ENCODE assay signal across 26 cellular contexts in genomic region chr4:126762651-126763247, GRCh38.
DNase-seq lines count a peak whose midpoint lies in the region; ATAC-seq and TF ChIP-seq lines count a peak whose summit lies in the region.
"Had no signal": no experiment of that assay in that cellular context is flagged by ENCODE, and none has a peak within 500 bp of the region (broad histone marks: within the 10 kb centered on the region; RNA-seq: fewer than 3 reads in every experiment).

No MANE protein-coding gene starts in this region.

- no peaks in the 10 kb centered on the region for H4K20me1 ChIP-seq in HCT116 (ENCODE audit: insufficient read depth)

- no peaks in the 10 kb centered on the region for H3K36me3 Mint-ChIP-seq in naive thymus-derived CD8-positive, alpha-beta T cell
- H3K36me3 Mint-ChIP-seq: CD8-positive, alpha-beta T cell had no signal

- H3K27me3 Mint-ChIP-seq in naive thymus-derived CD8-positive, alpha-beta T cell = no peaks in the 10 kb centered on the region
- H3K27me3 Mint-ChIP-seq: B cell had no signal

- H3K4me3 ChIP-seq in HCT116 (replicated peaks in 1 of 2; ENCODE audit: low read depth in 1 of 2, low read length in 2 of 2) = no peak overlapping the region
- H3K4me3 ChIP-seq in RWPE2 (ENCODE audit: severe bottlenecking) = no peak overlapping the region
- no peak overlapping the region for H3K4me3 ChIP-seq in fibroblast of mammary gland (ENCODE audit: control insufficient read depth, low read depth, low read length)
- H3K4me3 ChIP-seq: GM23338 had no signal

- CTCF ChIA-PET in HCT116 (lab: Charles Lee) = no interaction called here

- BruUV-seq in HCT116 (replicated peaks; lab: Mats Ljungman, UMichigan) = no TSS peak

- H3K27ac Mint-ChIP-seq in naive thymus-derived CD8-positive, alpha-beta T cell = no peak overlapping the region
- H3K27ac Mint-ChIP-seq: B cell; CD8-positive, alpha-beta T cell; GM23338; H9 had no signal

- DNase-seq in HCT116 (ENCODE audit: low read depth, low spot score) (no peak), RWPE2 (ENCODE audit: low spot score) (no peak), fibroblast of mammary gland (ENCODE audit: low read depth) (peak; percentile 15), superior temporal gyrus (ENCODE audit: extremely low spot score) (no peak), HT-29 (ENCODE audit: low spot score) (no peak)
- no peak for DNase-seq in stimulated activated naive CD8-positive, alpha-beta T cell treated with anti-CD3 and anti-CD28 coated beads, Interleukin-15, Interleukin-2, amounts not matched to agents 100 U/mL and 50 U/mL, for 24 hours
- no peak for DNase-seq in naive thymus-derived CD8-positive, alpha-beta T cell
- DNase-seq: Caco-2; CD8-positive, alpha-beta T cell; GDM1; H9; Kasumi-1; NCI-H1092 treated with DMSO at 0.1 percent for 48 hours; NCI-H1436 treated with DMSO at 0.1 percent for 48 hours; NCI-H187 treated with DMSO at 0.1 percent for 48 hours; NCI-H524; NCI-H748 treated with DMSO at 0.1 percent for 48 hours; NK-92 treated with Interleukin-12 subunit alpha and Interleukin-12 subunit beta, amount 100 ng/mL, for 24 hours; PC-3; Right ventricle myocardium superior; T-helper 1 cell had no signal

- H3K9me3 ChIP-seq in HCT116 (ENCODE audit: control insufficient read depth in 1 of 2, insufficient read depth in 1 of 2, low read depth in 1 of 2, low read length in 2 of 2) = no peaks in the 10 kb centered on the region
- H3K9me3 ChIP-seq in RWPE2 (ENCODE audit: severe bottlenecking) = no peaks in the 10 kb centered on the region
- H3K9me3 ChIP-seq: Caco-2 had no signal

- TF ChIP-seq CTCF in HCT116 (IDR thresholded peaks at IDR 0.05 in 2 of 3, conservative IDR thresholded peaks at IDR 0.05 in 1 of 3; ENCODE audit: borderline replicate concordance in 1 of 3, insufficient read depth in 1 of 3, low read depth in 2 of 3, low read length in 2 of 3) (no peak), RWPE2 (IDR thresholded peaks at IDR 0.05; ENCODE audit: poor library complexity, severe bottlenecking) (no peak), fibroblast of mammary gland (conservative IDR thresholded peaks at IDR 0.05; ENCODE audit: control insufficient read depth, insufficient read depth, low read depth, low read length) (no peak)

- intact Hi-C loops in HCT116 (cut with micrococcal nuclease) = no loop called here

- TF ChIP-seq RAD21 in HCT116 (IDR thresholded peaks at IDR 0.05; ENCODE audit: low read depth) = no peak

- POLR2A ChIA-PET in HCT116 (lab: Charles Lee) = no interaction called here
- POLR2A ChIA-PET in naive thymus-derived CD8-positive, alpha-beta T cell (lab: Charles Lee) = no interaction called here

- no peaks in the 10 kb centered on the region for H3K4me1 Mint-ChIP-seq in naive thymus-derived CD8-positive, alpha-beta T cell
- H3K4me1 Mint-ChIP-seq: B cell, GM23338, H9 had no signal

- H3K36me3 ChIP-seq in HCT116 (ENCODE audit: control insufficient read depth in 1 of 2, insufficient read depth in 2 of 2, low read length in 2 of 2) = no peaks in the 10 kb centered on the region
- H3K36me3 ChIP-seq in RWPE2 (ENCODE audit: low read depth) = no peaks in the 10 kb centered on the region

- H3K27ac ChIP-seq in HCT116 (ENCODE audit: low read depth, low read length) (no peak overlapping the region), RWPE2 (ENCODE audit: poor library complexity, severe bottlenecking) (peak overlapping the region; percentile 21)
- H3K27ac ChIP-seq: C4-2B, HL-60 had no signal

- H3K9me3 Mint-ChIP-seq in naive thymus-derived CD8-positive, alpha-beta T cell = peaks cover 0 to 13% (median 3%) of the 10 kb centered on the region in 9 donors
- H3K9me3 Mint-ChIP-seq: GM23338 had no signal

- no peaks in the 10 kb centered on the region for H3K4me1 ChIP-seq in HCT116 (ENCODE audit: control insufficient read depth in 1 of 2, insufficient read depth in 2 of 2, low read length in 2 of 2)
- H3K4me1 ChIP-seq in RWPE2 (ENCODE audit: insufficient read depth, poor library complexity, severe bottlenecking) = peaks cover 5% of the 10 kb centered on the region
- H3K4me1 ChIP-seq: Caco-2 had no signal

- no peak for TF ChIP-seq POLR2A in HCT116 (IDR thresholded peaks at IDR 0.05; ENCODE audit: borderline replicate concordance, extremely low read depth, insufficient read depth, insufficient read length)

- H3K27me3 ChIP-seq in HCT116 (ENCODE audit: insufficient read depth, low read length) (no peaks in the 10 kb centered on the region), RWPE2 (ENCODE audit: insufficient read depth, poor library complexity, severe bottlenecking) (no peaks in the 10 kb centered on the region)

- no peaks in the 10 kb centered on the region for H3K79me2 ChIP-seq in HCT116 (ENCODE audit: insufficient read depth, low read length)

- H3K4me2 ChIP-seq in HCT116 (ENCODE audit: low read length) = no peak overlapping the region
- H3K4me2 ChIP-seq: GM23338 had no signal

- H3K4me3 Mint-ChIP-seq in naive thymus-derived CD8-positive, alpha-beta T cell = no peak overlapping the region
- H3K4me3 Mint-ChIP-seq: B cell; CD8-positive, alpha-beta T cell; GM23338; H9 had no signal

- peak overlapping the region; percentile 64 for H2AFZ ChIP-seq in HCT116 (ENCODE audit: low read depth, low read length, poor library complexity, severe bottlenecking)
- H2AFZ ChIP-seq: GM23338 had no signal

- RAD21 ChIA-PET in HCT116 (lab: Charles Lee; ENCODE audit: low non-redundant PET in 1 of 2, low total read pairs in 2 of 2, uncharacterized antibody in 2 of 2, unreplicated experiment in 2 of 2) = no interaction called here

- ATAC-seq in HCT116 = no peak
- peak; percentile 31; the same call in 1 of the 3 replicates for ATAC-seq in RWPE2 (ENCODE audit: low read depth)
- no peak for ATAC-seq in stimulated activated naive CD8-positive, alpha-beta T cell treated with anti-CD3 and anti-CD28 coated beads, Interleukin-15, Interleukin-2, amounts not matched to agents 100 U/mL and 50 U/mL, for 24 hours
- ATAC-seq in naive thymus-derived CD8-positive, alpha-beta T cell = no peak
- ATAC-seq: CD8-positive, alpha-beta T cell; GM23338; HepG2; PC-3 had no signal

- H3K9ac ChIP-seq in HCT116 (ENCODE audit: low read length) = no peak overlapping the region

- H3K9me2 ChIP-seq in HCT116 (ENCODE audit: insufficient read depth) = peaks cover 4% of the 10 kb centered on the region; the same call in 1 of the 2 replicates

TF ChIP-seq in HCT116, 20 proteins besides CTCF, POLR2A, EP300 and RAD21 (continues in another document):
- TF ChIP-seq EZH2 (IDR thresholded peaks at IDR 0.05) (no peak), CBX3 (IDR thresholded peaks at IDR 0.05; ENCODE audit: low read depth) (no peak), SP1 (IDR thresholded peaks at IDR 0.05; ENCODE audit: low read depth) (no peak), TCF7L2 (IDR thresholded peaks at IDR 0.05; ENCODE audit: borderline replicate concordance, extremely low read depth, insufficient read depth, insufficient read length) (no peak), FOSL1 (IDR thresholded peaks at IDR 0.05; ENCODE audit: low read depth) (no peak), POLR2AphosphoS5 (IDR thresholded peaks at IDR 0.05; ENCODE audit: low read depth, low read length) (no peak), ZFX (IDR thresholded peaks at IDR 0.05) (no peak), JUND (IDR thresholded peaks at IDR 0.05) (no peak), ZNF274 (IDR thresholded peaks at IDR 0.05; ENCODE audit: low read depth, low read length) (no peak), EGR1 (IDR thresholded peaks at IDR 0.05; ENCODE audit: low read depth) (no peak)
- TF ChIP-seq, protein P1, sequence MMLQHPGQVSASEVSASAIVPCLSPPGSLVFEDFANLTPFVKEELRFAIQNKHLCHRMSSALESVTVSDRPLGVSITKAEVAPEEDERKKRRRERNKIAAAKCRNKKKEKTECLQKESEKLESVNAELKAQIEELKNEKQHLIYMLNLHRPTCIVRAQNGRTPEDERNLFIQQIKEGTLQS (IDR thresholded peaks at IDR 0.05) = no peak
- TF ChIP-seq, protein P2, sequence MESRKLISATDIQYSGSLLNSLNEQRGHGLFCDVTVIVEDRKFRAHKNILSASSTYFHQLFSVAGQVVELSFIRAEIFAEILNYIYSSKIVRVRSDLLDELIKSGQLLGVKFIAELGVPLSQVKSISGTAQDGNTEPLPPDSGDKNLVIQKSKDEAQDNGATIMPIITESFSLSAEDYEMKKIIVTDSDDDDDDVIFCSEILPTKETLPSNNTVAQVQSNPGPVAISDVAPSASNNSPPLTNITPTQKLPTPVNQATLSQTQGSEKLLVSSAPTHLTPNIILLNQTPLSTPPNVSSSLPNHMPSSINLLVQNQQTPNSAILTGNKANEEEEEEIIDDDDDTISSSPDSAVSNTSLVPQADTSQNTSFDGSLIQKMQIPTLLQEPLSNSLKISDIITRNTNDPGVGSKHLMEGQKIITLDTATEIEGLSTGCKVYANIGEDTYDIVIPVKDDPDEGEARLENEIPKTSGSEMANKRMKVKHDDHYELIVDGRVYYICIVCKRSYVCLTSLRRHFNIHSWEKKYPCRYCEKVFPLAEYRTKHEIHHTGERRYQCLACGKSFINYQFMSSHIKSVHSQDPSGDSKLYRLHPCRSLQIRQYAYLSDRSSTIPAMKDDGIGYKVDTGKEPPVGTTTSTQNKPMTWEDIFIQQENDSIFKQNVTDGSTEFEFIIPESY (IDR thresholded peaks at IDR 0.05; ENCODE audit: extremely low read depth, insufficient replicate concordance, low read length) = no peak
- TF ChIP-seq, protein P3, sequence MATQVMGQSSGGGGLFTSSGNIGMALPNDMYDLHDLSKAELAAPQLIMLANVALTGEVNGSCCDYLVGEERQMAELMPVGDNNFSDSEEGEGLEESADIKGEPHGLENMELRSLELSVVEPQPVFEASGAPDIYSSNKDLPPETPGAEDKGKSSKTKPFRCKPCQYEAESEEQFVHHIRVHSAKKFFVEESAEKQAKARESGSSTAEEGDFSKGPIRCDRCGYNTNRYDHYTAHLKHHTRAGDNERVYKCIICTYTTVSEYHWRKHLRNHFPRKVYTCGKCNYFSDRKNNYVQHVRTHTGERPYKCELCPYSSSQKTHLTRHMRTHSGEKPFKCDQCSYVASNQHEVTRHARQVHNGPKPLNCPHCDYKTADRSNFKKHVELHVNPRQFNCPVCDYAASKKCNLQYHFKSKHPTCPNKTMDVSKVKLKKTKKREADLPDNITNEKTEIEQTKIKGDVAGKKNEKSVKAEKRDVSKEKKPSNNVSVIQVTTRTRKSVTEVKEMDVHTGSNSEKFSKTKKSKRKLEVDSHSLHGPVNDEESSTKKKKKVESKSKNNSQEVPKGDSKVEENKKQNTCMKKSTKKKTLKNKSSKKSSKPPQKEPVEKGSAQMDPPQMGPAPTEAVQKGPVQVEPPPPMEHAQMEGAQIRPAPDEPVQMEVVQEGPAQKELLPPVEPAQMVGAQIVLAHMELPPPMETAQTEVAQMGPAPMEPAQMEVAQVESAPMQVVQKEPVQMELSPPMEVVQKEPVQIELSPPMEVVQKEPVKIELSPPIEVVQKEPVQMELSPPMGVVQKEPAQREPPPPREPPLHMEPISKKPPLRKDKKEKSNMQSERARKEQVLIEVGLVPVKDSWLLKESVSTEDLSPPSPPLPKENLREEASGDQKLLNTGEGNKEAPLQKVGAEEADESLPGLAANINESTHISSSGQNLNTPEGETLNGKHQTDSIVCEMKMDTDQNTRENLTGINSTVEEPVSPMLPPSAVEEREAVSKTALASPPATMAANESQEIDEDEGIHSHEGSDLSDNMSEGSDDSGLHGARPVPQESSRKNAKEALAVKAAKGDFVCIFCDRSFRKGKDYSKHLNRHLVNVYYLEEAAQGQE (IDR thresholded peaks at IDR 0.05; ENCODE audit: low read depth) = no peak
